In genomic region chr2:172404824-172405223, GRCh38 we compare ENCODE assay signal across 12 cellular contexts. TPM values are rescaled to one million over a fixed set of nuclear protein-coding genes. Genes with fewer than 3 reads are reported as not detected.
A peak's percentile ranks its signal among the peaks of the same experiment; 100 is the strongest.
DNase-seq lines count a peak whose midpoint lies in the region; ATAC-seq and TF ChIP-seq lines count a peak whose summit lies in the region.
"Had no signal": no experiment of that assay in that cellular context is flagged by ENCODE, and none has a peak within 500 bp of the region (broad histone marks: within the 10 kb centered on the region; RNA-seq: fewer than 3 reads in every experiment).

No MANE protein-coding gene starts in this region.

- CTCF ChIA-PET in MCF 10A (lab: Yijun Ruan, JAX), result interaction anchor here (0.5 to 2.2 kb wide), 5 partner anchors 12 to 233 kb away, joined by 3 to 6 read pairs (median 3); no protein-coding TSS in a partner anchor
- CTCF ChIA-PET in CD4-positive, alpha-beta T cell (lab: Charles Lee), result no interaction called here

- no peak overlapping the region for H3K4me3 Mint-ChIP-seq in MCF 10A (ENCODE audit: unreplicated experiment)
- no peak overlapping the region for H3K4me3 Mint-ChIP-seq in CD4-positive, alpha-beta T cell
- H3K4me3 Mint-ChIP-seq: activated T-cell treated with anti-CD3 and anti-CD28 coated beads, Interleukin-2, amount 50 U/mL, for 72 hours; memory B cell had no signal

- BruUV-seq in MCF 10A (replicated peaks; lab: Mats Ljungman, UMichigan), result no TSS peak

- DNase-seq in MCF 10A (ENCODE audit: unreplicated experiment) (peak; percentile 54), breast epithelium (ENCODE audit: low spot score in 2 of 2) (no peak), amniotic stem cell (lab: John Stamatoyannopoulos, UW) (peak; percentile 74), foreskin keratinocyte (peak; percentile 49 to 83), skeletal muscle cell (ENCODE audit: low read depth) (peak; percentile 32)
- DNase-seq in activated CD4-positive, CD25-positive, alpha-beta regulatory T cell (lab: John Stamatoyannopoulos, UW), result no peak
- no peak for DNase-seq in CD4-positive, alpha-beta T cell
- DNase-seq: activated T-cell treated with anti-CD3 and anti-CD28 coated beads, Interleukin-2, amount 50 U/mL, for 72 hours; DMS153; thyroid gland had no signal

- H3K9me3 Mint-ChIP-seq in MCF 10A (ENCODE audit: unreplicated experiment), result no peaks in the 10 kb centered on the region
- H3K9me3 Mint-ChIP-seq in CD4-positive, alpha-beta T cell, result no peaks in the 10 kb centered on the region
- H3K9me3 Mint-ChIP-seq: activated T-cell treated with anti-CD3 and anti-CD28 coated beads, Interleukin-2, amount 50 U/mL, for 72 hours; memory B cell had no signal

- POLR2A ChIA-PET in MCF 10A (lab: Yijun Ruan, JAX), result interaction anchor here (0.7 to 2.0 kb wide), 10 partner anchors 10 to 151 kb away, joined by 3 to 6 read pairs (median 4); partner anchors contain the start of gene ITGA6
- POLR2A ChIA-PET in CD4-positive, alpha-beta T cell (lab: Charles Lee), result no interaction called here

- no peak overlapping the region for H3K27ac Mint-ChIP-seq in MCF 10A (ENCODE audit: low read depth, unreplicated experiment)
- no peak overlapping the region for H3K27ac Mint-ChIP-seq in CD4-positive, alpha-beta T cell
- H3K27ac Mint-ChIP-seq: activated T-cell treated with anti-CD3 and anti-CD28 coated beads, Interleukin-2, amount 50 U/mL, for 72 hours; memory B cell had no signal

- no peaks in the 10 kb centered on the region for H3K9me3 ChIP-seq in breast epithelium
- no peaks in the 10 kb centered on the region for H3K9me3 ChIP-seq in CD4-positive, alpha-beta T cell (ENCODE audit: control insufficient read depth, low read length)
- H3K9me3 ChIP-seq: thyroid gland had no signal

- no peak for TF ChIP-seq POLR2A in breast epithelium (IDR thresholded peaks at IDR 0.05)

- H3K4me1 ChIP-seq in breast epithelium (no peaks in the 10 kb centered on the region), foreskin keratinocyte (peaks cover 51% of the 10 kb centered on the region)
- H3K4me1 ChIP-seq: thyroid gland had no signal

- H3K36me3 ChIP-seq in breast epithelium, result no peaks in the 10 kb centered on the region
- H3K36me3 ChIP-seq: thyroid gland had no signal

- H3K36me3 Mint-ChIP-seq in MCF 10A (ENCODE audit: insufficient read depth, unreplicated experiment), result no peaks in the 10 kb centered on the region
- no peaks in the 10 kb centered on the region for H3K36me3 Mint-ChIP-seq in CD4-positive, alpha-beta T cell (ENCODE audit: low read depth)
- H3K36me3 Mint-ChIP-seq: memory B cell had no signal

- H3K4me3 ChIP-seq in breast epithelium (no peak overlapping the region), skeletal muscle cell (ENCODE audit: low read depth, low read length) (no peak overlapping the region)
- H3K4me3 ChIP-seq: thyroid gland had no signal

- no peaks in the 10 kb centered on the region for H3K27me3 ChIP-seq in breast epithelium
- H3K27me3 ChIP-seq in foreskin keratinocyte, result no peaks in the 10 kb centered on the region
- no peaks in the 10 kb centered on the region for H3K27me3 ChIP-seq in CD4-positive, alpha-beta T cell (ENCODE audit: control insufficient read depth, insufficient read depth, low read length)
- H3K27me3 ChIP-seq: thyroid gland had no signal

- peak; percentile 14 for ATAC-seq in foreskin keratinocyte
- no peak for ATAC-seq in GM19463 (IDR thresholded peaks at IDR 0.05; ENCODE audit: unreplicated experiment)
- no peak for ATAC-seq in CD4-positive, alpha-beta T cell (ENCODE audit: poor library complexity)
- ATAC-seq: activated T-cell treated with anti-CD3 and anti-CD28 coated beads, Interleukin-2, amount 50 U/mL, for 72 hours had no signal

- H3K4me1 Mint-ChIP-seq in MCF 10A (ENCODE audit: insufficient read depth, unreplicated experiment), result peaks cover 31% of the 10 kb centered on the region
- no peaks in the 10 kb centered on the region for H3K4me1 Mint-ChIP-seq in CD4-positive, alpha-beta T cell (ENCODE audit: low read depth)
- H3K4me1 Mint-ChIP-seq: memory B cell had no signal

- TF ChIP-seq CTCF in MCF 10A (IDR thresholded peaks at IDR 0.05; ENCODE audit: unreplicated experiment) (no peak), breast epithelium (IDR thresholded peaks at IDR 0.05) (no peak), foreskin keratinocyte (conservative IDR thresholded peaks at IDR 0.05) (no peak)
- no peak for TF ChIP-seq CTCF in CD4-positive, alpha-beta T cell (IDR thresholded peaks at IDR 0.05)

- H3K27me3 Mint-ChIP-seq in MCF 10A (ENCODE audit: insufficient read depth, unreplicated experiment), result no peaks in the 10 kb centered on the region
- H3K27me3 Mint-ChIP-seq in CD4-positive, alpha-beta T cell, result peaks cover 8% of the 10 kb centered on the region

- intact Hi-C loops in MCF 10A (cut with micrococcal nuclease), result no loop called here
- intact Hi-C loops in breast epithelium (cut with DNase I; ENCODE audit: low total_unique reads), result no loop called here
- intact Hi-C loops in CD4-positive, alpha-beta T cell (cut with DNase I, micrococcal nuclease), result no loop called here

- H3K27ac ChIP-seq in breast epithelium, result no peak overlapping the region
- H3K27ac ChIP-seq in foreskin keratinocyte, result peak overlapping the region; percentile 58
- no peak overlapping the region for H3K27ac ChIP-seq in CD4-positive, alpha-beta T cell (ENCODE audit: low read depth, low read length)
- H3K27ac ChIP-seq: thyroid gland had no signal

RNA-seq across cellular contexts. Expression of gene ITGA6, which starts 22.6 kb away (rescaled TPM):
- 315 and 323 TPM in 2 replicates for total RNA-seq in MCF 10A (2022)
- total RNA-seq in breast epithelium, result 10 to 100 TPM; 45.9 to 99.5 (median 93.1) TPM
- 815 and 842 TPM in 2 replicates for total RNA-seq in foreskin keratinocyte
- polyA plus RNA-seq in foreskin keratinocyte, result 168 and 201 TPM in 2 replicates
- total RNA-seq in CD4-positive, alpha-beta T cell, result 10 to 100 TPM; 53.5 to 58.0 TPM

Comparison
In these comparisons a context has a peak if more than half of its experiments do, and no peak if none do; other contexts are left out.
1. DNase-seq: peak in MCF 10A (single experiment), amniotic stem cell (single experiment), foreskin keratinocyte (2 of 2) and skeletal muscle cell (single experiment); none in breast epithelium (0 of 2), activated CD4-positive, CD25-positive, alpha-beta regulatory T cell (0 of 4) and CD4-positive, alpha-beta T cell (0 of 10).